20 cellular contexts compared by ENCODE assay signal in genomic region chr16:23608194-23608593, GRCh38. TPM values are rescaled to one million over a fixed set of nuclear protein-coding genes. Genes with fewer than 3 reads are reported as not detected.
A peak's percentile ranks its signal among the peaks of the same experiment; 100 is the strongest.
DNase-seq lines count a peak whose midpoint lies in the region; ATAC-seq and TF ChIP-seq lines count a peak whose summit lies in the region.
"Had no signal": no experiment of that assay in that cellular context is flagged by ENCODE, and none has a peak within 500 bp of the region (broad histone marks: within the 10 kb centered on the region; RNA-seq: fewer than 3 reads in every experiment).

No MANE protein-coding gene starts in this region.

- no peaks in the 10 kb centered on the region for H3K9me3 Mint-ChIP-seq in activated naive CD4-positive, alpha-beta T cell treated with anti-CD3 and anti-CD28 coated beads, Interleukin-2, amount 50 U/mL, for 72 hours
- H3K9me3 Mint-ChIP-seq: activated CD8-positive, alpha-beta T cell treated with anti-CD3 and anti-CD28 coated beads for 36 hours; IgD-negative memory B cell; mesothelial cell of epicardium; T-helper 2 cell treated with Interferon-gamma antibody and Interleukin-4, amounts not matched to agents 5 μg/mL and 100 μg/mL, for 36 hours had no signal

- no peak for TF ChIP-seq EP300 in stomach (IDR thresholded peaks at IDR 0.05)

- H3K27ac ChIP-seq in AG04450 (ENCODE audit: low read depth, low read length) (peak overlapping the region; percentile 52), stomach (peak overlapping the region in 1 of 5 donors; percentile 8), substantia nigra (ENCODE audit: low read depth, low read length, poor library complexity, severe bottlenecking) (no peak overlapping the region)
- H3K27ac ChIP-seq: breast epithelium, parathyroid adenoma, transverse colon had no signal

- ATAC-seq in activated naive CD4-positive, alpha-beta T cell treated with anti-CD3 and anti-CD28 coated beads, Interleukin-2, amount 50 U/mL, for 72 hours, result no peak
- ATAC-seq: activated CD8-positive, alpha-beta T cell treated with anti-CD3 and anti-CD28 coated beads for 36 hours had no signal

- intact Hi-C loops in stomach (cut with DNase I; ENCODE audit: low total_unique reads), result no loop called here

- DNase-seq in AG04450 (ENCODE audit: low read depth, low spot score) (peak; percentile 8), KBM-7 (peak; percentile 28), astrocyte of the spinal cord (ENCODE audit: low read depth, low spot score) (peak; percentile 51), iris pigment epithelial cell (ENCODE audit: low read depth) (peak; percentile 67), HT-29 (ENCODE audit: low spot score) (no peak), stomach (no peak), substantia nigra (lab: John Stamatoyannopoulos, UW) (no peak)
- no peak for DNase-seq in activated naive CD4-positive, alpha-beta T cell treated with anti-CD3 and anti-CD28 coated beads, Interleukin-2, amount 50 U/mL, for 72 hours (ENCODE audit: low spot score in 2 of 2)
- DNase-seq: activated CD8-positive, alpha-beta T cell treated with anti-CD3 and anti-CD28 coated beads for 36 hours; activated effector memory CD4-positive, alpha-beta T cell treated with Interleukin-2 at 50 U/mL for 16 hours; DMS153; NCI-H1436; NCI-H524; transverse colon had no signal

- TF ChIP-seq POLR2A in stomach (IDR thresholded peaks at IDR 0.05), result no peak

- no peaks in the 10 kb centered on the region for H3K4me1 ChIP-seq in stomach
- H3K4me1 ChIP-seq: breast epithelium, parathyroid adenoma, transverse colon had no signal

- H3K4me3 ChIP-seq in AG04450 (ENCODE audit: low read depth, low read length) (no peak overlapping the region), astrocyte of the spinal cord (ENCODE audit: low read depth, low read length) (no peak overlapping the region), stomach (no peak overlapping the region)
- H3K4me3 ChIP-seq: breast epithelium, transverse colon had no signal

- H3K36me3 Mint-ChIP-seq in activated naive CD4-positive, alpha-beta T cell treated with anti-CD3 and anti-CD28 coated beads, Interleukin-2, amount 50 U/mL, for 72 hours, result no peaks in the 10 kb centered on the region
- H3K36me3 Mint-ChIP-seq: IgD-negative memory B cell had no signal

- WGBS in stomach, 5 donors, result 72 to 82% (median 79%) methylated on average over 4 of the region's 4 CpGs

- TF ChIP-seq CTCF in AG04450 (IDR thresholded peaks at IDR 0.05; ENCODE audit: low read depth, low read length), result no peak
- no peak for TF ChIP-seq CTCF in astrocyte of the spinal cord (IDR thresholded peaks at IDR 0.05; ENCODE audit: low read depth, low read length)
- no peak for TF ChIP-seq CTCF in stomach (IDR thresholded peaks at IDR 0.05)

- in situ Hi-C loops in KBM-7 (cut with MboI; ENCODE audit: low pct_unique_long_range_greater_than_20kb, low sequenced_read_pairs), result no loop called here
- in situ Hi-C loops in astrocyte of the spinal cord (cut with HindIII; ENCODE audit: low sequenced_read_pairs), result no loop called here

- POLR2A ChIA-PET in AG04450 (lab: Yijun Ruan, JAX), result no interaction called here

- H3K27me3 ChIP-seq in AG04450 (ENCODE audit: control insufficient read depth, insufficient read depth, low read length), result no peaks in the 10 kb centered on the region
- H3K27me3 ChIP-seq in stomach, result no peaks in the 10 kb centered on the region
- H3K27me3 ChIP-seq: breast epithelium, transverse colon had no signal

- H3K27ac Mint-ChIP-seq in activated naive CD4-positive, alpha-beta T cell treated with anti-CD3 and anti-CD28 coated beads, Interleukin-2, amount 50 U/mL, for 72 hours, result no peak overlapping the region
- H3K27ac Mint-ChIP-seq: activated CD8-positive, alpha-beta T cell treated with anti-CD3 and anti-CD28 coated beads for 36 hours; B cell; IgD-negative memory B cell; mesothelial cell of epicardium; T-helper 2 cell treated with Interferon-gamma antibody and Interleukin-4, amounts not matched to agents 5 μg/mL and 100 μg/mL, for 36 hours had no signal

- CTCF ChIA-PET in AG04450 (lab: Charles Lee), result interaction anchor here (2.0 kb wide), 1 partner anchor 12 kb away, joined by 14 read pairs; the partner anchor contains the start of gene NDUFAB1

- peaks cover 4 to 97% (median 95%) of the 10 kb centered on the region in 4 donors for H3K36me3 ChIP-seq in stomach
- H3K36me3 ChIP-seq: breast epithelium had no signal

- H3K9me3 ChIP-seq in AG04450 (ENCODE audit: control insufficient read depth, insufficient read depth, low read length), result no peaks in the 10 kb centered on the region
- no peaks in the 10 kb centered on the region for H3K9me3 ChIP-seq in stomach
- H3K9me3 ChIP-seq: breast epithelium, transverse colon had no signal

RNA-seq across cellular contexts. Expression of gene NDUFAB1, which starts 12.1 kb away (rescaled TPM):
- 97.6 and 130 TPM in 2 replicates for polyA plus RNA-seq in AG04450 (2011; rRNA removed)
- polyA minus RNA-seq in AG04450 (2011; rRNA and poly(A)+ RNA removed), result 15.7 and 24.0 TPM in 2 replicates
- 279 and 304 TPM in 2 replicates for total RNA-seq in HT-29 (2014; rRNA removed; shearing (Covaris generic))
- total RNA-seq in stomach, result 100 to 1,000 TPM in 2 of 5 donors, 10 to 100 TPM in 3; 12.6 to 251 (median 77.7) TPM
- polyA plus RNA-seq in stomach, result 100 to 1,000 TPM; 143 to 211 (median 177) TPM
- total RNA-seq in activated naive CD4-positive, alpha-beta T cell treated with anti-CD3 and anti-CD28 coated beads, Interleukin-2, amount 50 U/mL, for 72 hours, result 100 to 1,000 TPM; 123 to 150 TPM

RNA-seq across cellular contexts. Expression of gene PALB2, which starts 32.9 kb away (rescaled TPM):
- polyA plus RNA-seq in AG04450 (2011; rRNA removed) (5.3 and 6.5 TPM in 2 replicates), stomach (10 to 100 TPM in 2 of 3 donors, 1 to 10 TPM in 1; 6.5 to 10.2 (median 10.1) TPM)
- polyA minus RNA-seq in AG04450 (2011; rRNA and poly(A)+ RNA removed), result 6.4 and 8.3 TPM in 2 replicates
- 7.0 and 7.9 TPM in 2 replicates for total RNA-seq in HT-29 (2014; rRNA removed; shearing (Covaris generic))
- 10 to 100 TPM in 4 of 5 donors, 1 to 10 TPM in 1; 2.6 to 86.6 (median 19.9) TPM for total RNA-seq in stomach
- total RNA-seq in activated naive CD4-positive, alpha-beta T cell treated with anti-CD3 and anti-CD28 coated beads, Interleukin-2, amount 50 U/mL, for 72 hours, result 10 to 100 TPM; 21.6 to 22.9 TPM

RNA-seq across cellular contexts. Expression of gene DCTN5, which starts 33.1 kb away (rescaled TPM):
- polyA plus RNA-seq in AG04450 (2011; rRNA removed), result 86.3 and 92.1 TPM in 2 replicates
- polyA minus RNA-seq in AG04450 (2011; rRNA and poly(A)+ RNA removed), result 106 and 117 TPM in 2 replicates
- total RNA-seq in HT-29 (2014; rRNA removed; shearing (Covaris generic)), result 38.5 and 51.3 TPM in 2 replicates
- total RNA-seq in stomach, result 10 to 100 TPM in 3 of 5 donors, 1 to 10 TPM in 2; 3.5 to 47.4 (median 12.6) TPM
- polyA plus RNA-seq in stomach, result 10 to 100 TPM; 10.3 to 18.6 (median 12.7) TPM
- 10 to 100 TPM; 71.2 to 88.0 TPM for total RNA-seq in activated naive CD4-positive, alpha-beta T cell treated with anti-CD3 and anti-CD28 coated beads, Interleukin-2, amount 50 U/mL, for 72 hours

RNA-seq across cellular contexts. Expression of gene UBFD1, which starts 50.7 kb away (rescaled TPM):
- polyA plus RNA-seq in AG04450 (2011; rRNA removed), result 92.4 and 101 TPM in 2 replicates
- 57.0 and 65.5 TPM in 2 replicates for polyA minus RNA-seq in AG04450 (2011; rRNA and poly(A)+ RNA removed)
- 67.3 and 94.4 TPM in 2 replicates for total RNA-seq in HT-29 (2014; rRNA removed; shearing (Covaris generic))
- 100 to 1,000 TPM in 1 of 5 donors, 10 to 100 TPM in 4; 16.3 to 163 (median 52.7) TPM for total RNA-seq in stomach
- polyA plus RNA-seq in stomach, result 10 to 100 TPM in 1 of 3 donors, 1 to 10 TPM in 2; 6.0 to 10.1 (median 6.0) TPM
- total RNA-seq in activated naive CD4-positive, alpha-beta T cell treated with anti-CD3 and anti-CD28 coated beads, Interleukin-2, amount 50 U/mL, for 72 hours, result 10 to 100 TPM; 44.0 to 61.5 TPM

RNA-seq across cellular contexts. Expression of gene EARS2, which starts 51.0 kb away (rescaled TPM):
- 36.0 and 42.7 TPM in 2 replicates for polyA plus RNA-seq in AG04450 (2011; rRNA removed)
- polyA minus RNA-seq in AG04450 (2011; rRNA and poly(A)+ RNA removed), result 44.3 and 51.2 TPM in 2 replicates
- total RNA-seq in HT-29 (2014; rRNA removed; shearing (Covaris generic)), result 64.7 and 83.3 TPM in 2 replicates
- 100 to 1,000 TPM in 1 of 5 donors, 10 to 100 TPM in 4; 14.0 to 176 (median 24.2) TPM for total RNA-seq in stomach
- 10 to 100 TPM in 2 of 3 donors, 1 to 10 TPM in 1; 7.8 to 15.6 (median 13.7) TPM for polyA plus RNA-seq in stomach
- total RNA-seq in activated naive CD4-positive, alpha-beta T cell treated with anti-CD3 and anti-CD28 coated beads, Interleukin-2, amount 50 U/mL, for 72 hours, result 10 to 100 TPM; 22.9 to 30.6 TPM

Comparison
In these comparisons a context has a peak if more than half of its experiments do, and no peak if none do; other contexts are left out.
1. DNase-seq: peak in AG04450 (single experiment), KBM-7 (single experiment), astrocyte of the spinal cord (single experiment) and iris pigment epithelial cell (single experiment); none in HT-29 (single experiment), stomach (single experiment), activated naive CD4-positive, alpha-beta T cell treated with anti-CD3 and anti-CD28 coated beads, Interleukin-2, amount 50 U/mL, for 72 hours (0 of 2) and substantia nigra (0 of 49).